In the genomic region with DNA sequence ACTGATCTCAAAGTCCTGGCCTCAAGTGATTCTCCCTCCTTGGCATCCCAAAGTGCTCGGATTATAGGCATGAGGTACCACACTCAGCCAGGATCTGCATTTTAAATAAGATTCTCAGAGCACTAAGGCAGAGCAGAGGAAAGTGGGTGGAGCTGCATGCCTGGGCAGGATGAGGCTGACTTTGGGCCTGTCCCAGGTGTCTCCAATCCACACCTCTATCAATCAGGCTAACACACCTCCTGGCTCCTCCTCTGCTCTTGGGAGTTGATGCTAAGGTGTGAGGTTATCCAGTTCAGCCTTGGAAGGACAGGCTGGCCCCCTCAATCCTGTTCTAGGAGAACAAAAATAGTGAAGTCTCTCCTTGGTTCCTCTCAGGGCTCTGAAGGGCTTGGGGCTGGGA, we compare ENCODE assay signal across 1 cellular context.
TF ChIP-seq lines count a peak whose summit lies in the region.

No MANE protein-coding gene starts in this region.

TF ChIP-seq in GM12878, 131 proteins besides CTCF, POLR2A, EP300 and RAD21:
- TF ChIP-seq, protein P1, sequence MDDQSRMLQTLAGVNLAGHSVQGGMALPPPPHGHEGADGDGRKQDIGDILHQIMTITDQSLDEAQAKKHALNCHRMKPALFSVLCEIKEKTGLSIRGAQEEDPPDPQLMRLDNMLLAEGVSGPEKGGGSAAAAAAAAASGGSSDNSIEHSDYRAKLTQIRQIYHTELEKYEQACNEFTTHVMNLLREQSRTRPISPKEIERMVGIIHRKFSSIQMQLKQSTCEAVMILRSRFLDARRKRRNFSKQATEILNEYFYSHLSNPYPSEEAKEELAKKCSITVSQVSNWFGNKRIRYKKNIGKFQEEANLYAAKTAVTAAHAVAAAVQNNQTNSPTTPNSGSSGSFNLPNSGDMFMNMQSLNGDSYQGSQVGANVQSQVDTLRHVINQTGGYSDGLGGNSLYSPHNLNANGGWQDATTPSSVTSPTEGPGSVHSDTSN (IDR thresholded peaks at IDR 0.05; ENCODE audit: insufficient replicate concordance, low read depth, low read length), result no peak
- TF ChIP-seq KLF5 (IDR thresholded peaks at IDR 0.05; ENCODE audit: partially characterized antibody), result no peak
- TF ChIP-seq NFXL1 (IDR thresholded peaks at IDR 0.05; ENCODE audit: borderline replicate concordance), result no peak
- TF ChIP-seq CBX5 (IDR thresholded peaks at IDR 0.05; ENCODE audit: low read depth), result no peak
- TF ChIP-seq NBN (IDR thresholded peaks at IDR 0.05), result no peak
- TF ChIP-seq ZNF274 (IDR thresholded peaks at IDR 0.05; ENCODE audit: insufficient read depth, insufficient read length), result no peak
- no peak for TF ChIP-seq BRCA1 (IDR thresholded peaks at IDR 0.05; ENCODE audit: low read depth, low read length)
- TF ChIP-seq RUNX3 (IDR thresholded peaks at IDR 0.05; ENCODE audit: low read length), result no peak
- TF ChIP-seq TARDBP (IDR thresholded peaks at IDR 0.05; ENCODE audit: borderline replicate concordance), result no peak
- TF ChIP-seq, protein P2, sequence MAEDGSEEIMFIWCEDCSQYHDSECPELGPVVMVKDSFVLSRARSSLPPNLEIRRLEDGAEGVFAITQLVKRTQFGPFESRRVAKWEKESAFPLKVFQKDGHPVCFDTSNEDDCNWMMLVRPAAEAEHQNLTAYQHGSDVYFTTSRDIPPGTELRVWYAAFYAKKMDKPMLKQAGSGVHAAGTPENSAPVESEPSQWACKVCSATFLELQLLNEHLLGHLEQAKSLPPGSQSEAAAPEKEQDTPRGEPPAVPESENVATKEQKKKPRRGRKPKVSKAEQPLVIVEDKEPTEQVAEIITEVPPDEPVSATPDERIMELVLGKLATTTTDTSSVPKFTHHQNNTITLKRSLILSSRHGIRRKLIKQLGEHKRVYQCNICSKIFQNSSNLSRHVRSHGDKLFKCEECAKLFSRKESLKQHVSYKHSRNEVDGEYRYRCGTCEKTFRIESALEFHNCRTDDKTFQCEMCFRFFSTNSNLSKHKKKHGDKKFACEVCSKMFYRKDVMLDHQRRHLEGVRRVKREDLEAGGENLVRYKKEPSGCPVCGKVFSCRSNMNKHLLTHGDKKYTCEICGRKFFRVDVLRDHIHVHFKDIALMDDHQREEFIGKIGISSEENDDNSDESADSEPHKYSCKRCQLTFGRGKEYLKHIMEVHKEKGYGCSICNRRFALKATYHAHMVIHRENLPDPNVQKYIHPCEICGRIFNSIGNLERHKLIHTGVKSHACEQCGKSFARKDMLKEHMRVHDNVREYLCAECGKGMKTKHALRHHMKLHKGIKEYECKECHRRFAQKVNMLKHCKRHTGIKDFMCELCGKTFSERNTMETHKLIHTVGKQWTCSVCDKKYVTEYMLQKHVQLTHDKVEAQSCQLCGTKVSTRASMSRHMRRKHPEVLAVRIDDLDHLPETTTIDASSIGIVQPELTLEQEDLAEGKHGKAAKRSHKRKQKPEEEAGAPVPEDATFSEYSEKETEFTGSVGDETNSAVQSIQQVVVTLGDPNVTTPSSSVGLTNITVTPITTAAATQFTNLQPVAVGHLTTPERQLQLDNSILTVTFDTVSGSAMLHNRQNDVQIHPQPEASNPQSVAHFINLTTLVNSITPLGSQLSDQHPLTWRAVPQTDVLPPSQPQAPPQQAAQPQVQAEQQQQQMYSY (CRISPR knock-in tag; IDR thresholded peaks at IDR 0.05), result no peak
- no peak for TF ChIP-seq SRF (IDR thresholded peaks at IDR 0.05; ENCODE audit: low read depth in 2 of 2, low read length in 2 of 2)
- TF ChIP-seq, protein P3, sequence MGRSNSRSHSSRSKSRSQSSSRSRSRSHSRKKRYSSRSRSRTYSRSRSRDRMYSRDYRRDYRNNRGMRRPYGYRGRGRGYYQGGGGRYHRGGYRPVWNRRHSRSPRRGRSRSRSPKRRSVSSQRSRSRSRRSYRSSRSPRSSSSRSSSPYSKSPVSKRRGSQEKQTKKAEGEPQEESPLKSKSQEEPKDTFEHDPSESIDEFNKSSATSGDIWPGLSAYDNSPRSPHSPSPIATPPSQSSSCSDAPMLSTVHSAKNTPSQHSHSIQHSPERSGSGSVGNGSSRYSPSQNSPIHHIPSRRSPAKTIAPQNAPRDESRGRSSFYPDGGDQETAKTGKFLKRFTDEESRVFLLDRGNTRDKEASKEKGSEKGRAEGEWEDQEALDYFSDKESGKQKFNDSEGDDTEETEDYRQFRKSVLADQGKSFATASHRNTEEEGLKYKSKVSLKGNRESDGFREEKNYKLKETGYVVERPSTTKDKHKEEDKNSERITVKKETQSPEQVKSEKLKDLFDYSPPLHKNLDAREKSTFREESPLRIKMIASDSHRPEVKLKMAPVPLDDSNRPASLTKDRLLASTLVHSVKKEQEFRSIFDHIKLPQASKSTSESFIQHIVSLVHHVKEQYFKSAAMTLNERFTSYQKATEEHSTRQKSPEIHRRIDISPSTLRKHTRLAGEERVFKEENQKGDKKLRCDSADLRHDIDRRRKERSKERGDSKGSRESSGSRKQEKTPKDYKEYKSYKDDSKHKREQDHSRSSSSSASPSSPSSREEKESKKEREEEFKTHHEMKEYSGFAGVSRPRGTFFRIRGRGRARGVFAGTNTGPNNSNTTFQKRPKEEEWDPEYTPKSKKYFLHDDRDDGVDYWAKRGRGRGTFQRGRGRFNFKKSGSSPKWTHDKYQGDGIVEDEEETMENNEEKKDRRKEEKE (IDR thresholded peaks at IDR 0.05), result no peak
- TF ChIP-seq, protein P4, sequence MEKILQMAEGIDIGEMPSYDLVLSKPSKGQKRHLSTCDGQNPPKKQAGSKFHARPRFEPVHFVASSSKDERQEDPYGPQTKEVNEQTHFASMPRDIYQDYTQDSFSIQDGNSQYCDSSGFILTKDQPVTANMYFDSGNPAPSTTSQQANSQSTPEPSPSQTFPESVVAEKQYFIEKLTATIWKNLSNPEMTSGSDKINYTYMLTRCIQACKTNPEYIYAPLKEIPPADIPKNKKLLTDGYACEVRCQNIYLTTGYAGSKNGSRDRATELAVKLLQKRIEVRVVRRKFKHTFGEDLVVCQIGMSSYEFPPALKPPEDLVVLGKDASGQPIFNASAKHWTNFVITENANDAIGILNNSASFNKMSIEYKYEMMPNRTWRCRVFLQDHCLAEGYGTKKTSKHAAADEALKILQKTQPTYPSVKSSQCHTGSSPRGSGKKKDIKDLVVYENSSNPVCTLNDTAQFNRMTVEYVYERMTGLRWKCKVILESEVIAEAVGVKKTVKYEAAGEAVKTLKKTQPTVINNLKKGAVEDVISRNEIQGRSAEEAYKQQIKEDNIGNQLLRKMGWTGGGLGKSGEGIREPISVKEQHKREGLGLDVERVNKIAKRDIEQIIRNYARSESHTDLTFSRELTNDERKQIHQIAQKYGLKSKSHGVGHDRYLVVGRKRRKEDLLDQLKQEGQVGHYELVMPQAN (conservative IDR thresholded peaks at IDR 0.05), result no peak
- TF ChIP-seq, protein P5, sequence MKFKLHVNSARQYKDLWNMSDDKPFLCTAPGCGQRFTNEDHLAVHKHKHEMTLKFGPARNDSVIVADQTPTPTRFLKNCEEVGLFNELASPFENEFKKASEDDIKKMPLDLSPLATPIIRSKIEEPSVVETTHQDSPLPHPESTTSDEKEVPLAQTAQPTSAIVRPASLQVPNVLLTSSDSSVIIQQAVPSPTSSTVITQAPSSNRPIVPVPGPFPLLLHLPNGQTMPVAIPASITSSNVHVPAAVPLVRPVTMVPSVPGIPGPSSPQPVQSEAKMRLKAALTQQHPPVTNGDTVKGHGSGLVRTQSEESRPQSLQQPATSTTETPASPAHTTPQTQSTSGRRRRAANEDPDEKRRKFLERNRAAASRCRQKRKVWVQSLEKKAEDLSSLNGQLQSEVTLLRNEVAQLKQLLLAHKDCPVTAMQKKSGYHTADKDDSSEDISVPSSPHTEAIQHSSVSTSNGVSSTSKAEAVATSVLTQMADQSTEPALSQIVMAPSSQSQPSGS (IDR thresholded peaks at IDR 0.05; ENCODE audit: low read length), result no peak
TF ChIP-seq in GM12878: peak in this region for 0.
